ENCODE assay signal across 8 cellular contexts in the genomic region with DNA sequence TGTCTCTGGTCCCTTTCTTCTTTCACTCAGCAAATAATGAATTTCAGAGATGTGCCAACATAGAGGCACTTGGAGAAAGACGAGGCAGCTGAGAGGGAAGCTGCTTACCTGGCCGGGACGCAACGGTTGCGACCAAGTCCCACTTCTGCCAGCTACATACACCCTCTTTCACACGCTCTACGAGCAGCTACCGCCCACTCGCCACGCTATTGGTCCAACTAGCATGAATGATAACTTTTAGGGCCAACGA. TPM values are rescaled to one million over a fixed set of nuclear protein-coding genes. Genes with fewer than 3 reads are reported as not detected.
DNase-seq lines count a peak whose midpoint lies in the region; ATAC-seq and TF ChIP-seq lines count a peak whose summit lies in the region.

No MANE protein-coding gene starts in this region.

- intact Hi-C loops in left ventricle myocardium inferior (cut with micrococcal nuclease), result no loop called here
- intact Hi-C loops in left cardiac atrium (cut with DNase I), result no loop called here
- intact Hi-C loops in aorta (cut with DNase I), result loop anchor here in 1 of 2 donors (1.0 to 2.0 kb wide), 4 partner anchors 21 to 64 kb away; partner anchors contain the start of genes LENG1, PRPF31, RPS9 and TFPT

- H3K9me3 ChIP-seq in left ventricle myocardium inferior (replicated peaks) (no peaks in the 10 kb centered on the region), adipocyte (ENCODE audit: control insufficient read depth, low read length) (no peaks in the 10 kb centered on the region), aorta (ENCODE audit: control insufficient read depth, low read length) (no peaks in the 10 kb centered on the region)

- H3K27me3 ChIP-seq in left ventricle myocardium inferior (ENCODE audit: low read depth) (no peaks in the 10 kb centered on the region), adipocyte (replicated peaks; ENCODE audit: control insufficient read depth, insufficient read depth, low read length) (peaks cover 2% of the 10 kb centered on the region), aorta (ENCODE audit: control insufficient read depth in 1 of 2, insufficient read depth in 2 of 2, low read length in 1 of 2) (no peaks in the 10 kb centered on the region)

- H3K4me3 ChIP-seq in left ventricle myocardium inferior (peak overlapping the region; percentile 70), adipocyte (ENCODE audit: low read length) (peak overlapping the region; percentile 77), aorta (ENCODE audit: low read length in 2 of 2) (peak overlapping the region; percentile 11 to 13)

- peaks cover 54% of the 10 kb centered on the region for H3K4me1 ChIP-seq in left ventricle myocardium inferior
- peaks cover 17% of the 10 kb centered on the region for H3K4me1 ChIP-seq in adipocyte (ENCODE audit: control insufficient read depth, insufficient read depth, low read length)
- no peaks in the 10 kb centered on the region for H3K4me1 ChIP-seq in aorta (ENCODE audit: control insufficient read depth in 1 of 2, insufficient read depth in 2 of 2, low read length in 2 of 2)

- 0% methylated on average over 11 of the region's 11 CpGs for WGBS in aorta, 2 donors

- H3K9me3 Mint-ChIP-seq in memory B cell, result no peaks in the 10 kb centered on the region

- ATAC-seq in left cardiac atrium (no peak), memory B cell (ENCODE audit: low read depth) (no peak), aorta (ENCODE audit: low FRiP score) (no peak)

- no peak for DNase-seq in left ventricle myocardium inferior
- no peak for DNase-seq in left cardiac atrium
- no peak for DNase-seq in adipocyte (ENCODE audit: low read depth)
- no peak for DNase-seq in memory B cell (ENCODE audit: low spot score in 2 of 2)
- DNase-seq in aorta, result no peak
- DNase-seq in NCI-H2171 treated with DMSO at 0.1 percent for 48 hours (lab: John Stamatoyannopoulos, UW), result no peak
- DNase-seq in HPDE6-E6E7 (ENCODE audit: extremely low spot score), result no peak
- no peak for DNase-seq in globus pallidus (ENCODE audit: low spot score)

- peaks cover 3% of the 10 kb centered on the region for H3K36me3 ChIP-seq in left ventricle myocardium inferior
- H3K36me3 ChIP-seq in adipocyte (ENCODE audit: control insufficient read depth, insufficient read depth, low read length, severe bottlenecking), result peaks cover 2% of the 10 kb centered on the region
- peaks cover 0 to 1% of the 10 kb centered on the region in 2 donors for H3K36me3 ChIP-seq in aorta (ENCODE audit: control insufficient read depth in 1 of 2, insufficient read depth in 2 of 2, low read length in 1 of 2)

- peaks cover 2% of the 10 kb centered on the region for H3K27me3 Mint-ChIP-seq in memory B cell

- H3K4me1 Mint-ChIP-seq in memory B cell, result peaks cover 24% of the 10 kb centered on the region

- TF ChIP-seq CTCF in left ventricle myocardium inferior (IDR thresholded peaks at IDR 0.05; ENCODE audit: borderline replicate concordance), result no peak

- peaks cover 4% of the 10 kb centered on the region for H3K36me3 Mint-ChIP-seq in memory B cell

- H3K27ac Mint-ChIP-seq in memory B cell, result peak overlapping the region; percentile 95

- H3K4me3 Mint-ChIP-seq in memory B cell, result peak overlapping the region; percentile 84

- peak overlapping the region; percentile 73 for H3K27ac ChIP-seq in left ventricle myocardium inferior (replicated peaks)
- H3K27ac ChIP-seq in aorta (ENCODE audit: low read depth in 1 of 2, low read length in 2 of 2), result no peak overlapping the region

- peak overlapping the region; percentile 42 for H3K9ac ChIP-seq in adipocyte (ENCODE audit: low read length)

RNA-seq across cellular contexts. Expression of gene CNOT3, which starts 0.8 kb away (rescaled TPM):
- total RNA-seq in left ventricle myocardium inferior, result 19.5 TPM
- total RNA-seq in left cardiac atrium, result 10 to 100 TPM; 18.9 to 21.4 TPM
- total RNA-seq in aorta, result 10 to 100 TPM; 33.5 to 35.9 TPM
- polyA plus RNA-seq in aorta, result 10 to 100 TPM; 10.4 to 54.4 TPM

RNA-seq across cellular contexts. Expression of gene PRPF31, which starts 21.2 kb away (rescaled TPM):
- total RNA-seq in left ventricle myocardium inferior, result 39.5 TPM
- 10 to 100 TPM; 39.3 to 43.2 TPM for total RNA-seq in left cardiac atrium
- 10 to 100 TPM; 41.5 to 50.4 TPM for total RNA-seq in aorta
- 10 to 100 TPM; 33.8 to 71.2 TPM for polyA plus RNA-seq in aorta

RNA-seq across cellular contexts. Expression of gene TFPT, which starts 21.3 kb away (rescaled TPM):
- total RNA-seq in left ventricle myocardium inferior, result 14.5 TPM
- 10 to 100 TPM; 14.0 to 16.8 TPM for total RNA-seq in left cardiac atrium
- 10 to 100 TPM; 12.9 to 17.3 TPM for total RNA-seq in aorta
- polyA plus RNA-seq in aorta, result 10 to 100 TPM in 1 of 2 donors, 1 to 10 TPM in 1; 8.3 to 29.4 TPM

RNA-seq across cellular contexts. Expression of gene LENG1, which starts 22.7 kb away (rescaled TPM):
- total RNA-seq in left ventricle myocardium inferior (7.3 TPM), left cardiac atrium (1 to 10 TPM; 7.0 to 7.2 TPM), aorta (1 to 10 TPM; 5.7 to 6.0 TPM)
- 10 to 100 TPM in 1 of 2 donors, 1 to 10 TPM in 1; 7.5 to 10.1 TPM for polyA plus RNA-seq in aorta

RNA-seq across cellular contexts. Expression of gene NDUFA3, which starts 34.1 kb away (rescaled TPM):
- total RNA-seq in left ventricle myocardium inferior (503 TPM), left cardiac atrium (100 to 1,000 TPM; 272 to 373 TPM), aorta (10 to 100 TPM; 64.9 to 65.3 TPM)
- 100 to 1,000 TPM in 1 of 2 donors, 10 to 100 TPM in 1; 76.5 to 129 TPM for polyA plus RNA-seq in aorta

Comparison
In these comparisons a context has a peak if more than half of its experiments do, and no peak if none do; other contexts are left out.
1. H3K4me3 ChIP-seq: peak in every context shown above with its lines; median percentile 77 in adipocyte; 70 in left ventricle myocardium inferior; 12 in aorta.